Comparison of ENCODE assay signal across 8 cellular contexts in the genomic region with DNA sequence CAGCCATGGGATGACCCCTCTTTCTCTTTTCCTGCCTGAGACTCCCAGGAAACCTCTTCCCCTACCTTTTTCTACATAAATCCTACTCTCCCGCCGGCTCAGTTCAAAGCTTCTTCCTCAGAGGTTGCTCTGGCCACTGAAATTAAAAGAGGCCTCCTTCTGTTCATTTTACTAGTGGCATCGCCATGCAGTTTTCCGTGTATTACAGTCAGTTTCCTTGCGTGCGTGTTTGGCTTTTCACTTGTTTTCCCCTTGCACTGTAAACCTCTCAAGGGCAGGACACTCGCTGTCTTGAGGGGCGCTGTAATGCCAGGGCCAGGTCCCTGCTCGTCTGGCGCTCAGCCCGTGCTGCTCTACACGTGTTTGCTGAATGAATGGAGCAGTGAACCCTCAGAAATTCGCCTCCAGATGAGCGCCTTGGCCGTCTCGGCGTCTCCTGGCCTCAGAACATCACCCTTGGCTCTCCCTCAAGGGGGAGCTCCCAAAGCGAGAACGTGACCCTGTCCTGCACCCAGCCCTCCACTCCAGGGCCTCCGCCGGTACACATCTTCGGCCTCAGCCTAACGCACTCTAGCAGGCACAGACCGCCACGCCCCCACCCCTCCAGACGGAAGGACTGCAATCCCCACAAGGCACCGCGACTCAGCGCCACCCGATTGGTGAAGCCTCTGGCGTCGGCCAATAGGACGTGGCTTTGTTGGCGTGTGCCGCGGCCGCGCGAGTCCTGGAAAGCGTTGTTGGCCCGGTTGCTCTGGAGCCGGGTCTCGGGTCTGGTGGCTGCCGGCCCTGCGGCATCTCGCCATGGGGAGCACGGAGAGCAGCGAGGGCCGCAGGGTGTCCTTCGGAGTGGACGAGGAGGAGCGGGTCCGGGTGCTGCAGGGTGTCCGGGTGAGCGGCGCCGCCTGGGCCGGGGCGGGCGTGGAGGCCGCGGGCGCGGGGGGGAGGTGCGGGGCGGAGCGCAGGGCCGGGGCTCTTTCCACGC. TPM values are rescaled to one million over a fixed set of nuclear protein-coding genes. Genes with fewer than 3 reads are reported as not detected.
DNase-seq lines count a peak whose midpoint lies in the region; TF ChIP-seq lines count a peak whose summit lies in the region.

A gene with protein sequence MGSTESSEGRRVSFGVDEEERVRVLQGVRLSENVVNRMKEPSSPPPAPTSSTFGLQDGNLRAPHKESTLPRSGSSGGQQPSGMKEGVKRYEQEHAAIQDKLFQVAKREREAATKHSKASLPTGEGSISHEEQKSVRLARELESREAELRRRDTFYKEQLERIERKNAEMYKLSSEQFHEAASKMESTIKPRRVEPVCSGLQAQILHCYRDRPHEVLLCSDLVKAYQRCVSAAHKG (plus strand): TSS at position 729 of the 982 bp plus-strand sequence. CDS start 73 bp downstream, at position 802.

- peak within 1 kb of the TSS; percentile 47 for H3K4me2 ChIP-seq in H9 (ENCODE audit: insufficient read depth, insufficient read length, low read length)

- DNase-seq in ELR (ENCODE audit: low read depth): peak; percentile 97
- peak; percentile 99 for DNase-seq in H9
- peak; percentile 94 for DNase-seq in M059J (ENCODE audit: low read depth)
- DNase-seq in SHP77 treated with DMSO at 0.1 percent for 48 hours (lab: John Stamatoyannopoulos, UW): peak; percentile 90
- peak; percentile 86 for DNase-seq in activated gamma-delta T cell (lab: John Stamatoyannopoulos, UW)
- peak; percentile 92 for DNase-seq in fibroblast of the conjunctiva (ENCODE audit: low read depth)
- peak; percentile 98 for DNase-seq in nephron progenitor cell

- no peaks in the 10 kb centered on the region for H4K20me1 ChIP-seq in H9 (ENCODE audit: control insufficient read depth, insufficient read depth, insufficient read length)

- H3K4me1 Mint-ChIP-seq in H9 (peaks cover 17 to 22% of the 10 kb centered on the region in 2 experiments), nephron progenitor cell (peaks cover 16% of the 10 kb centered on the region)
- peaks cover 16% of the 10 kb centered on the region for H3K4me1 Mint-ChIP-seq in stimulated activated naive CD8-positive, alpha-beta T cell treated with anti-CD3 and anti-CD28 coated beads, Interleukin-15, Interleukin-2, amounts not matched to agents 100 ng/mL and 50 ng/mL, for 24 hours (ENCODE audit: low read depth)

- no peak within 1 kb of the TSS for H2BK15ac ChIP-seq in H9 (ENCODE audit: low read depth, low read length)

- no peak within 1 kb of the TSS for H3K18ac ChIP-seq in H9 (ENCODE audit: insufficient read length, low read depth, low read length)

- peak; percentile 48; the same call in 2 of the 3 replicates for TF ChIP-seq CTCF in H9 (conservative IDR thresholded peaks at IDR 0.05)
- TF ChIP-seq CTCF in nephron progenitor cell (IDR thresholded peaks at IDR 0.05): no peak

- no peaks in the 10 kb centered on the region for H3K79me1 ChIP-seq in H9 (ENCODE audit: insufficient read depth, low read depth, low read length, poor library complexity, severe bottlenecking)

- H3K23me2 ChIP-seq in H9 (ENCODE audit: insufficient read length, low read depth, low read length, poor library complexity, severe bottlenecking): peaks cover 12% of the 10 kb centered on the region

- peak within 1 kb of the TSS; percentile 10 for H2AFZ ChIP-seq in H9 (ENCODE audit: low read length)

- H3K4ac ChIP-seq in H9 (ENCODE audit: low read depth, low read length): no peak within 1 kb of the TSS

- no peak within 1 kb of the TSS for H3K9ac ChIP-seq in H9 (ENCODE audit: extremely low read depth, insufficient read length, low read length)

- H3K4me3 Mint-ChIP-seq in H9: peak within 1 kb of the TSS; percentile 92 to 94
- peak within 1 kb of the TSS; percentile 89 for H3K4me3 Mint-ChIP-seq in nephron progenitor cell
- H3K4me3 Mint-ChIP-seq in stimulated activated naive CD8-positive, alpha-beta T cell treated with anti-CD3 and anti-CD28 coated beads, Interleukin-15, Interleukin-2, amounts not matched to agents 100 ng/mL and 50 ng/mL, for 24 hours: peak within 1 kb of the TSS; percentile 91

- no peak within 1 kb of the TSS for H2AK5ac ChIP-seq in H9 (ENCODE audit: insufficient read length, low read length)

- H3K27me3 Mint-ChIP-seq in H9 (ENCODE audit: low read depth) (peaks cover 34% of the 10 kb centered on the region), nephron progenitor cell (ENCODE audit: low read depth, poor library complexity) (peaks cover 42% of the 10 kb centered on the region)
- H3K27me3 Mint-ChIP-seq in stimulated activated naive CD8-positive, alpha-beta T cell treated with anti-CD3 and anti-CD28 coated beads, Interleukin-15, Interleukin-2, amounts not matched to agents 100 ng/mL and 50 ng/mL, for 24 hours: peaks cover 31% of the 10 kb centered on the region

- no peak within 1 kb of the TSS for H3K56ac ChIP-seq in H9 (ENCODE audit: insufficient read length, low read depth, low read length)

- no peak within 1 kb of the TSS for H2BK20ac ChIP-seq in H9 (ENCODE audit: low read depth, low read length, poor library complexity, severe bottlenecking)

- peak within 1 kb of the TSS; percentile 53; the same call in 1 of the 2 replicates for H3K14ac ChIP-seq in H9 (ENCODE audit: insufficient read depth, low read length)

- H2BK120ac ChIP-seq in H9 (ENCODE audit: low read depth, low read length, poor library complexity, severe bottlenecking): no peak within 1 kb of the TSS

- H4K8ac ChIP-seq in H9 (replicated peaks; ENCODE audit: insufficient read length, low read depth, low read length): no peak within 1 kb of the TSS

- H2BK5ac ChIP-seq in H9 (ENCODE audit: insufficient read length, low read length): no peak within 1 kb of the TSS

- no peak within 1 kb of the TSS for H4K91ac ChIP-seq in H9 (ENCODE audit: insufficient read length, low read depth, low read length)

- H2BK12ac ChIP-seq in H9 (ENCODE audit: insufficient read length, low read depth, low read length): no peak within 1 kb of the TSS

- peaks cover 2% of the 10 kb centered on the region; the same call in 1 of the 2 replicates for H3K27me3 ChIP-seq in H9 (ENCODE audit: insufficient read depth, low read length)

- H4K5ac ChIP-seq in H9 (ENCODE audit: insufficient read length, low read depth, low read length): no peak within 1 kb of the TSS

- no peak within 1 kb of the TSS for H3T11ph ChIP-seq in H9 (ENCODE audit: low read length)

- peaks cover 0 to 4% of the 10 kb centered on the region in 2 experiments; a peak in 2 of 5 replicates for H3K9me3 Mint-ChIP-seq in H9
- peaks cover 10% of the 10 kb centered on the region for H3K9me3 Mint-ChIP-seq in nephron progenitor cell
- H3K9me3 Mint-ChIP-seq in stimulated activated naive CD8-positive, alpha-beta T cell treated with anti-CD3 and anti-CD28 coated beads, Interleukin-15, Interleukin-2, amounts not matched to agents 100 ng/mL and 50 ng/mL, for 24 hours: no peaks in the 10 kb centered on the region

- WGBS in H9 (ENCODE audit: extremely low coverage, insufficient read length, low lambda C conversion rate): no CpG with 5 or more reads among the region's 69 CpGs

- H3K79me2 ChIP-seq in H9 (ENCODE audit: insufficient read depth, low read length): no peaks in the 10 kb centered on the region; the same call in 1 of the 2 replicates

- no peaks in the 10 kb centered on the region for H3K9me3 ChIP-seq in H9 (ENCODE audit: control insufficient read depth, low read depth, low read length)

- H3K36me3 Mint-ChIP-seq in H9 (ENCODE audit: insufficient read depth in 1 of 3, low read depth in 3 of 3) (peaks cover 5 to 8% (median 6%) of the 10 kb centered on the region in 3 experiments), nephron progenitor cell (ENCODE audit: low read depth) (peaks cover 13% of the 10 kb centered on the region)
- H3K36me3 Mint-ChIP-seq in stimulated activated naive CD8-positive, alpha-beta T cell treated with anti-CD3 and anti-CD28 coated beads, Interleukin-15, Interleukin-2, amounts not matched to agents 100 ng/mL and 50 ng/mL, for 24 hours (ENCODE audit: low read depth): peaks cover 14% of the 10 kb centered on the region

- H3K27ac ChIP-seq in H9 (ENCODE audit: insufficient read length, low read depth, low read length): no peak within 1 kb of the TSS

- H3K27ac Mint-ChIP-seq in H9 (no peak within 1 kb of the TSS), nephron progenitor cell (no peak within 1 kb of the TSS)
- H3K27ac Mint-ChIP-seq in stimulated activated naive CD8-positive, alpha-beta T cell treated with anti-CD3 and anti-CD28 coated beads, Interleukin-15, Interleukin-2, amounts not matched to agents 100 ng/mL and 50 ng/mL, for 24 hours: peak within 1 kb of the TSS; percentile 92

- no peak within 1 kb of the TSS for H3K23ac ChIP-seq in H9 (ENCODE audit: insufficient read length, low read depth, low read length)

- H3K4me1 ChIP-seq in H9 (ENCODE audit: insufficient read depth, low read length): no peaks in the 10 kb centered on the region; the same call in 1 of the 2 replicates

RNA-seq across cellular contexts. Expression of the gene that starts here (rescaled TPM):
- 32.2 and 34.2 TPM in 2 replicates for total RNA-seq in H9 (2021)
- 18.7 and 18.8 TPM in 2 replicates for total RNA-seq in M059J (2014; rRNA removed; shearing (Covaris generic))
